Comparison of ENCODE assay signal across 1 cellular context in the genomic region with DNA sequence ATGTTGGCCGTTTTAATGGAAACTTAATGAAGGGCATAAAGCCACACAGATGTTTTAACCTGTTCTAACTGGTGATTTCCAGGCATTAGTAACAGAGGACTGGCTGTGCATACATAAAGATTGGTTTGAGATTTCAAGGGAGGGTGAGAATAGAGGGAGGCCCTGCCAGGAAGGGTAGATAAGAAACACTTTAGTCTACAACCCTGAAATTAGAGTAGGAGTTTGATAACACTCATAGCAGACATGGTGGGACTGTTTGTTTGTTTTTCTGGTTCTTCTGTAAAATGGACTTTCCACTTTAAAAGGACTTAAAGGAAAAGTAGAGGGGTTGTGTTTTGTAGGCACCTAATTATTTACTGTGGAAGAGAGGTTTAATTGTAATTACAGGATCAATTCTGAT.
TF ChIP-seq lines count a peak whose summit lies in the region.

No MANE protein-coding gene starts in this region.

TF ChIP-seq in GM23338, 12 proteins besides CTCF, POLR2A, EP300 and RAD21 (continued from another document):
- TF ChIP-seq, protein P1, sequence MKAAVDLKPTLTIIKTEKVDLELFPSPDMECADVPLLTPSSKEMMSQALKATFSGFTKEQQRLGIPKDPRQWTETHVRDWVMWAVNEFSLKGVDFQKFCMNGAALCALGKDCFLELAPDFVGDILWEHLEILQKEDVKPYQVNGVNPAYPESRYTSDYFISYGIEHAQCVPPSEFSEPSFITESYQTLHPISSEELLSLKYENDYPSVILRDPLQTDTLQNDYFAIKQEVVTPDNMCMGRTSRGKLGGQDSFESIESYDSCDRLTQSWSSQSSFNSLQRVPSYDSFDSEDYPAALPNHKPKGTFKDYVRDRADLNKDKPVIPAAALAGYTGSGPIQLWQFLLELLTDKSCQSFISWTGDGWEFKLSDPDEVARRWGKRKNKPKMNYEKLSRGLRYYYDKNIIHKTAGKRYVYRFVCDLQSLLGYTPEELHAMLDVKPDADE (IDR thresholded peaks at IDR 0.05) = no peak
- TF ChIP-seq, protein P2, sequence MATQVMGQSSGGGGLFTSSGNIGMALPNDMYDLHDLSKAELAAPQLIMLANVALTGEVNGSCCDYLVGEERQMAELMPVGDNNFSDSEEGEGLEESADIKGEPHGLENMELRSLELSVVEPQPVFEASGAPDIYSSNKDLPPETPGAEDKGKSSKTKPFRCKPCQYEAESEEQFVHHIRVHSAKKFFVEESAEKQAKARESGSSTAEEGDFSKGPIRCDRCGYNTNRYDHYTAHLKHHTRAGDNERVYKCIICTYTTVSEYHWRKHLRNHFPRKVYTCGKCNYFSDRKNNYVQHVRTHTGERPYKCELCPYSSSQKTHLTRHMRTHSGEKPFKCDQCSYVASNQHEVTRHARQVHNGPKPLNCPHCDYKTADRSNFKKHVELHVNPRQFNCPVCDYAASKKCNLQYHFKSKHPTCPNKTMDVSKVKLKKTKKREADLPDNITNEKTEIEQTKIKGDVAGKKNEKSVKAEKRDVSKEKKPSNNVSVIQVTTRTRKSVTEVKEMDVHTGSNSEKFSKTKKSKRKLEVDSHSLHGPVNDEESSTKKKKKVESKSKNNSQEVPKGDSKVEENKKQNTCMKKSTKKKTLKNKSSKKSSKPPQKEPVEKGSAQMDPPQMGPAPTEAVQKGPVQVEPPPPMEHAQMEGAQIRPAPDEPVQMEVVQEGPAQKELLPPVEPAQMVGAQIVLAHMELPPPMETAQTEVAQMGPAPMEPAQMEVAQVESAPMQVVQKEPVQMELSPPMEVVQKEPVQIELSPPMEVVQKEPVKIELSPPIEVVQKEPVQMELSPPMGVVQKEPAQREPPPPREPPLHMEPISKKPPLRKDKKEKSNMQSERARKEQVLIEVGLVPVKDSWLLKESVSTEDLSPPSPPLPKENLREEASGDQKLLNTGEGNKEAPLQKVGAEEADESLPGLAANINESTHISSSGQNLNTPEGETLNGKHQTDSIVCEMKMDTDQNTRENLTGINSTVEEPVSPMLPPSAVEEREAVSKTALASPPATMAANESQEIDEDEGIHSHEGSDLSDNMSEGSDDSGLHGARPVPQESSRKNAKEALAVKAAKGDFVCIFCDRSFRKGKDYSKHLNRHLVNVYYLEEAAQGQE (IDR thresholded peaks at IDR 0.05; ENCODE audit: unreplicated experiment) = no peak
- no peak for TF ChIP-seq POLR2AphosphoS5 (IDR thresholded peaks at IDR 0.05; ENCODE audit: low read depth)
